ENCODE assay signal across 13 cellular contexts in genomic region chr11:8336356-8337114, GRCh38.
DNase-seq lines count a peak whose midpoint lies in the region; ATAC-seq and TF ChIP-seq lines count a peak whose summit lies in the region.
"Had no signal": no experiment of that assay in that cellular context is flagged by ENCODE, and none has a peak within 500 bp of the region (broad histone marks: within the 10 kb centered on the region; RNA-seq: fewer than 3 reads in every experiment).

No MANE protein-coding gene starts in this region.

- POLR2A ChIA-PET in RWPE1 (lab: Yijun Ruan, JAX; ENCODE audit: low non-redundant PET): no interaction called here

- H3K9ac ChIP-seq in neuronal stem cell (ENCODE audit: low read depth, low read length, poor library complexity): peak overlapping the region; percentile 25

- H4K91ac ChIP-seq in neuronal stem cell (ENCODE audit: low read depth, low read length, poor library complexity): peak overlapping the region; percentile 58

- H2BK15ac ChIP-seq in neuronal stem cell (ENCODE audit: low read length): peak overlapping the region; percentile 44

- no peak overlapping the region for H3K4ac ChIP-seq in neuronal stem cell (ENCODE audit: low read length)

- H3K27ac ChIP-seq in RWPE1: peak overlapping the region; percentile 17
- peak overlapping the region; percentile 43 to 59 for H3K27ac ChIP-seq in esophagus (ENCODE audit: low read depth in 2 of 2, low read length in 1 of 2)
- no peak overlapping the region for H3K27ac ChIP-seq in neuronal stem cell (replicated peaks; ENCODE audit: low read length)

- H3K4me2 ChIP-seq in neuronal stem cell (ENCODE audit: insufficient read depth, low read length, poor library complexity, severe bottlenecking): no peak overlapping the region

- no peak for TF ChIP-seq CTCF in RWPE1 (conservative IDR thresholded peaks at IDR 0.05; ENCODE audit: low read depth)

- peak overlapping the region; percentile 24 for H4K8ac ChIP-seq in neuronal stem cell (ENCODE audit: low read depth, low read length)

- no peak overlapping the region for H3K4me3 ChIP-seq in esophagus (ENCODE audit: low read depth in 1 of 2, low read length in 2 of 2)
- H3K4me3 ChIP-seq in neuronal stem cell (ENCODE audit: low read length in 2 of 2): no peak overlapping the region
- H3K4me3 ChIP-seq: HAP-1 had no signal

- H2AK5ac ChIP-seq in neuronal stem cell (ENCODE audit: low read depth, low read length): peak overlapping the region; percentile 57

- H2BK5ac ChIP-seq in neuronal stem cell (ENCODE audit: low read length): no peak overlapping the region

- peak overlapping the region; percentile 20 for H2AFZ ChIP-seq in neuronal stem cell (ENCODE audit: low read length)

- no peak for ATAC-seq in HG02852 (IDR thresholded peaks at IDR 0.05; ENCODE audit: unreplicated experiment)

- no peaks in the 10 kb centered on the region for H3K36me3 ChIP-seq in esophagus (ENCODE audit: control insufficient read depth in 2 of 2, insufficient read depth in 2 of 2, low read length in 1 of 2)
- H3K36me3 ChIP-seq in neuronal stem cell (replicated peaks in 1 of 2; ENCODE audit: control insufficient read depth in 2 of 2, insufficient read depth in 2 of 2, low read length in 2 of 2): no peaks in the 10 kb centered on the region
- H3K36me3 ChIP-seq: HAP-1 had no signal

- peak; percentile 36 for DNase-seq in M059J (ENCODE audit: low read depth)
- peak; percentile 61 for DNase-seq in RWPE1 (ENCODE audit: low spot score)
- DNase-seq in neuronal stem cell (ENCODE audit: low spot score): no peak
- DNase-seq in NAMALWA (ENCODE audit: low spot score): no peak
- no peak for DNase-seq in C1 segment of cervical spinal cord (lab: John Stamatoyannopoulos, UW)
- DNase-seq: CD8-positive, alpha-beta memory T cell; KBM-7; NCI-H1105; NCI-H187; NCI-H510A had no signal

- H3K27me3 ChIP-seq in esophagus (ENCODE audit: control insufficient read depth in 1 of 2, insufficient read depth in 2 of 2, low read length in 2 of 2) (no peaks in the 10 kb centered on the region), neuronal stem cell (ENCODE audit: control insufficient read depth in 3 of 3, insufficient read depth in 3 of 3, low read depth in 1 of 3, low read length in 3 of 3) (no peaks in the 10 kb centered on the region)

- H3K4me1 ChIP-seq in esophagus (ENCODE audit: control insufficient read depth in 2 of 2, insufficient read depth in 2 of 2, low read length in 1 of 2) (peaks cover 7 to 17% of the 10 kb centered on the region in 2 donors), neuronal stem cell (ENCODE audit: control insufficient read depth in 2 of 2, insufficient read depth in 1 of 2, low read depth in 1 of 2, low read length in 2 of 2) (peaks cover 12 to 25% of the 10 kb centered on the region in 2 donors)

- WGBS in esophagus, 2 donors: 55 to 66% methylated on average over 16 of the region's 16 CpGs
- WGBS in neuronal stem cell (ENCODE audit: extremely low coverage in 2 of 2, insufficient read length in 2 of 2, insufficient replicate concordance in 1 of 2), 2 donors: no CpG with 5 or more reads among the region's 16 CpGs

- no peaks in the 10 kb centered on the region for H3K79me1 ChIP-seq in neuronal stem cell (ENCODE audit: low read depth, low read length)

- CTCF ChIA-PET in RWPE1 (lab: Yijun Ruan, JAX): interaction anchor here (0.6 kb wide), 1 partner anchor 230 kb away, joined by 3 read pairs; no protein-coding TSS in a partner anchor

- H3K9me3 ChIP-seq in esophagus (ENCODE audit: control insufficient read depth in 2 of 2, insufficient read depth in 1 of 2, low read depth in 1 of 2, low read length in 1 of 2): no peaks in the 10 kb centered on the region
- no peaks in the 10 kb centered on the region for H3K9me3 ChIP-seq in neuronal stem cell (replicated peaks in 1 of 2; ENCODE audit: control insufficient read depth in 2 of 2, insufficient read depth in 1 of 2, low read depth in 1 of 2, low read length in 2 of 2)
- H3K9me3 ChIP-seq: HAP-1 had no signal

- peak overlapping the region; percentile 36 for H3K18ac ChIP-seq in neuronal stem cell (ENCODE audit: low read length)

- H2BK120ac ChIP-seq in neuronal stem cell (ENCODE audit: low read depth, low read length): no peak overlapping the region

- peak overlapping the region; percentile 48 for H3K14ac ChIP-seq in neuronal stem cell (ENCODE audit: low read length)

- peak overlapping the region; percentile 30 for H2BK12ac ChIP-seq in neuronal stem cell (ENCODE audit: low read length)

- no peak overlapping the region for H3K23ac ChIP-seq in neuronal stem cell (ENCODE audit: low read depth, low read length, poor library complexity)

Comparison
In these comparisons a context has a peak if more than half of its experiments do, and no peak if none do; other contexts are left out.
1. DNase-seq: peak in M059J (single experiment) and RWPE1 (single experiment); none in neuronal stem cell (single experiment), NAMALWA (single experiment) and C1 segment of cervical spinal cord (0 of 14).